ENCODE assay signal across 25 cellular contexts in the genomic region with DNA sequence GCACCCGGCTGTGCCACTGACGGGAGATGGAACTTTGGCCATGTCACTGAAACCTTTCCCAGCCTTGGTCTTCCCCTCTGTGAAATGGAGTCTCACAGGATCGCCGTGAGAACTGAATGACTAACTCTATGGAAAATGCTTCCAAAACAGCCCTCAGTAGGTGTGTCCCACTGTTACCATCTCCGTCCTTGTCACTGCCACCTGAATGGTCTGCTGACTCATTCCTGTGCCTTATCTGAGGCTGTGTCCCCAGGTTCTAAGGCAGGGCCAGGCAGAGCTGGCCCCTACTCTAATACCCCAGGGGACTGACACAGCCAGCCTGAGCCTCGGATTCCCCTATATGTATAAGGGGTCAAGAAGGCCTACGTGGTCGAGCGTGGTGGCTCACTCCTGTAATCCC. TPM values are rescaled to one million over a fixed set of nuclear protein-coding genes. Genes with fewer than 3 reads are reported as not detected.
DNase-seq lines count a peak whose midpoint lies in the region; ATAC-seq lines count a peak whose summit lies in the region.
"Had no signal": no experiment of that assay in that cellular context is flagged by ENCODE, and none has a peak within 500 bp of the region (broad histone marks: within the 10 kb centered on the region; RNA-seq: fewer than 3 reads in every experiment).

No MANE protein-coding gene starts in this region.

- in situ Hi-C loops in G401 (cut with HindIII; ENCODE audit: low sequenced_read_pairs), result no loop called here

- H3K4me3 Mint-ChIP-seq in activated T-cell treated with anti-CD3 and anti-CD28 coated beads, Interleukin-2, amount 50 U/mL, for 72 hours, result no peak overlapping the region
- no peak overlapping the region for H3K4me3 Mint-ChIP-seq in stimulated activated naive CD8-positive, alpha-beta T cell treated with anti-CD3 and anti-CD28 coated beads, Interleukin-15, amount 100 ng/mL, for 72 hours
- no peak overlapping the region for H3K4me3 Mint-ChIP-seq in effector memory CD8-positive, alpha-beta T cell
- H3K4me3 Mint-ChIP-seq in stimulated activated memory B cell treated with anti-CD40 and anti-IgM and Interleukin-4, amounts not matched to agents 10 μg/mL and 1 μg/mL and 100 μg/mL, for 72 hours, result no peak overlapping the region
- H3K4me3 Mint-ChIP-seq: activated naive CD8-positive, alpha-beta T cell; CD8-positive, alpha-beta T cell; HFFc6 had no signal

- H3K4me1 Mint-ChIP-seq in activated T-cell treated with anti-CD3 and anti-CD28 coated beads, Interleukin-2, amount 50 U/mL, for 72 hours (ENCODE audit: low read depth), result peaks cover 38% of the 10 kb centered on the region
- H3K4me1 Mint-ChIP-seq in stimulated activated naive CD8-positive, alpha-beta T cell treated with anti-CD3 and anti-CD28 coated beads, Interleukin-15, amount 100 ng/mL, for 72 hours, result peaks cover 59% of the 10 kb centered on the region
- peaks cover 31 to 43% of the 10 kb centered on the region in 2 donors for H3K4me1 Mint-ChIP-seq in effector memory CD8-positive, alpha-beta T cell (ENCODE audit: low read depth in 2 of 2)
- peaks cover 61% of the 10 kb centered on the region for H3K4me1 Mint-ChIP-seq in stimulated activated memory B cell treated with anti-CD40 and anti-IgM and Interleukin-4, amounts not matched to agents 10 μg/mL and 1 μg/mL and 100 μg/mL, for 72 hours

- no peaks in the 10 kb centered on the region for H3K27me3 Mint-ChIP-seq in activated T-cell treated with anti-CD3 and anti-CD28 coated beads, Interleukin-2, amount 50 U/mL, for 72 hours (ENCODE audit: low read depth)
- no peaks in the 10 kb centered on the region for H3K27me3 Mint-ChIP-seq in stimulated activated naive CD8-positive, alpha-beta T cell treated with anti-CD3 and anti-CD28 coated beads, Interleukin-15, amount 100 ng/mL, for 72 hours
- no peaks in the 10 kb centered on the region for H3K27me3 Mint-ChIP-seq in effector memory CD8-positive, alpha-beta T cell
- no peaks in the 10 kb centered on the region for H3K27me3 Mint-ChIP-seq in stimulated activated memory B cell treated with anti-CD40 and anti-IgM and Interleukin-4, amounts not matched to agents 10 μg/mL and 1 μg/mL and 100 μg/mL, for 72 hours
- H3K27me3 Mint-ChIP-seq: activated naive CD8-positive, alpha-beta T cell; naive thymus-derived CD8-positive, alpha-beta T cell had no signal

- H3K27ac Mint-ChIP-seq in activated T-cell treated with anti-CD3 and anti-CD28 coated beads, Interleukin-2, amount 50 U/mL, for 72 hours, result peak overlapping the region; percentile 61
- peak overlapping the region; percentile 71 to 72 for H3K27ac Mint-ChIP-seq in stimulated activated naive CD8-positive, alpha-beta T cell treated with anti-CD3 and anti-CD28 coated beads, Interleukin-15, amount 100 ng/mL, for 72 hours
- H3K27ac Mint-ChIP-seq in effector memory CD8-positive, alpha-beta T cell, result peak overlapping the region; percentile 33 to 41
- H3K27ac Mint-ChIP-seq in stimulated activated memory B cell treated with anti-CD40 and anti-IgM and Interleukin-4, amounts not matched to agents 10 μg/mL and 1 μg/mL and 100 μg/mL, for 72 hours, result peak overlapping the region; percentile 70
- H3K27ac Mint-ChIP-seq: activated naive CD8-positive, alpha-beta T cell; CD8-positive, alpha-beta T cell; HFFc6 had no signal

- no peak for DNase-seq in activated T-cell treated with anti-CD3 and anti-CD28 coated beads, Interleukin-2, amount 50 U/mL, for 72 hours
- no peak for DNase-seq in activated T-cell treated with anti-CD3 and anti-CD28 coated beads, Interleukin-2, amount 50 U/mL, for 48 hours
- DNase-seq in stimulated activated naive CD8-positive, alpha-beta T cell treated with anti-CD3 and anti-CD28 coated beads, Interleukin-15, amount 100 ng/mL, for 72 hours, result no peak
- no peak for DNase-seq in stimulated activated naive CD8-positive, alpha-beta T cell treated with anti-CD3 and anti-CD28 coated beads, Interleukin-15, Interleukin-2, amounts not matched to agents 100 U/mL and 50 U/mL, for 24 hours
- DNase-seq in effector memory CD8-positive, alpha-beta T cell, result no peak
- no peak for DNase-seq in G401 (ENCODE audit: low spot score)
- DNase-seq: activated CD4-positive, alpha-beta T cell treated with anti-CD3 and anti-CD28 coated beads for 4 hours; aorta; CD8-positive, alpha-beta T cell; glutamatergic neuron; HFFc6; IMR-90; islet precursor cell; MV-4-11; naive thymus-derived CD8-positive, alpha-beta T cell; NCI-H1436; SJCRH30; stimulated activated CD4-positive, alpha-beta T cell treated with anti-CD3 and anti-CD28 coated beads, Interleukin-2, amount 100 ng/mL, for 24 hours; stimulated activated CD8-positive, alpha-beta memory T cell treated with anti-CD3 and anti-CD28 coated beads, Interleukin-4, amount 100 ng/mL, for 48 hours; SW 1271; tibial artery; WERI-Rb-1 had no signal

- H3K36me3 Mint-ChIP-seq in activated T-cell treated with anti-CD3 and anti-CD28 coated beads, Interleukin-2, amount 50 U/mL, for 72 hours (ENCODE audit: insufficient read depth in 2 of 2), result peaks cover 17 to 18% of the 10 kb centered on the region in 2 donors
- peaks cover 68% of the 10 kb centered on the region for H3K36me3 Mint-ChIP-seq in effector memory CD8-positive, alpha-beta T cell (ENCODE audit: insufficient read depth)
- peaks cover 43% of the 10 kb centered on the region for H3K36me3 Mint-ChIP-seq in stimulated activated memory B cell treated with anti-CD40 and anti-IgM and Interleukin-4, amounts not matched to agents 10 μg/mL and 1 μg/mL and 100 μg/mL, for 72 hours

- no peak for ATAC-seq in activated T-cell treated with anti-CD3 and anti-CD28 coated beads, Interleukin-2, amount 50 U/mL, for 72 hours (replicated peaks in 1 of 2)
- ATAC-seq in stimulated activated naive CD8-positive, alpha-beta T cell treated with anti-CD3 and anti-CD28 coated beads, Interleukin-15, amount 100 ng/mL, for 72 hours, result no peak
- ATAC-seq in stimulated activated naive CD8-positive, alpha-beta T cell treated with anti-CD3 and anti-CD28 coated beads, Interleukin-15, Interleukin-2, amounts not matched to agents 100 U/mL and 50 U/mL, for 24 hours, result no peak
- ATAC-seq in effector memory CD8-positive, alpha-beta T cell (replicated peaks), result no peak
- ATAC-seq in stimulated activated memory B cell treated with anti-CD40 and anti-IgM and Interleukin-4, amounts not matched to agents 10 μg/mL and 1 μg/mL and 100 μg/mL, for 72 hours, result no peak
- ATAC-seq in HG02571 (IDR thresholded peaks at IDR 0.05; ENCODE audit: unreplicated experiment), result no peak
- ATAC-seq: CD8-positive, alpha-beta T cell; naive thymus-derived CD8-positive, alpha-beta T cell had no signal

- no peaks in the 10 kb centered on the region for H3K9me3 Mint-ChIP-seq in activated T-cell treated with anti-CD3 and anti-CD28 coated beads, Interleukin-2, amount 50 U/mL, for 72 hours
- no peaks in the 10 kb centered on the region for H3K9me3 Mint-ChIP-seq in stimulated activated naive CD8-positive, alpha-beta T cell treated with anti-CD3 and anti-CD28 coated beads, Interleukin-15, amount 100 ng/mL, for 72 hours
- H3K9me3 Mint-ChIP-seq in effector memory CD8-positive, alpha-beta T cell, result no peaks in the 10 kb centered on the region
- H3K9me3 Mint-ChIP-seq in stimulated activated memory B cell treated with anti-CD40 and anti-IgM and Interleukin-4, amounts not matched to agents 10 μg/mL and 1 μg/mL and 100 μg/mL, for 72 hours, result no peaks in the 10 kb centered on the region
- H3K9me3 Mint-ChIP-seq: CD8-positive, alpha-beta T cell; HFFc6; naive thymus-derived CD8-positive, alpha-beta T cell had no signal

RNA-seq across cellular contexts. Expression of gene CDC37, which starts 4.5 kb away (rescaled TPM):
- total RNA-seq in activated T-cell treated with anti-CD3 and anti-CD28 coated beads, Interleukin-2, amount 50 U/mL, for 72 hours, result 100 to 1,000 TPM; 128 to 137 TPM
- total RNA-seq in G401 (2014; rRNA removed; shearing (Covaris generic)), result 298 and 319 TPM in 2 replicates

RNA-seq across cellular contexts. Expression of gene TYK2, which starts 18.4 kb away (rescaled TPM):
- total RNA-seq in activated T-cell treated with anti-CD3 and anti-CD28 coated beads, Interleukin-2, amount 50 U/mL, for 72 hours, result 100 to 1,000 TPM; 174 to 222 TPM
- 82.0 and 134 TPM in 2 replicates for total RNA-seq in G401 (2014; rRNA removed; shearing (Covaris generic))

RNA-seq across cellular contexts. Expression of gene PDE4A, which starts 21.5 kb away (rescaled TPM):
- total RNA-seq in activated T-cell treated with anti-CD3 and anti-CD28 coated beads, Interleukin-2, amount 50 U/mL, for 72 hours, result 10 to 100 TPM; 21.8 to 36.8 TPM
- total RNA-seq in G401 (2014; rRNA removed; shearing (Covaris generic)), result 7.6 and 10.7 TPM in 2 replicates

RNA-seq across cellular contexts. Expression of gene ICAM3, which starts 59.4 kb away (rescaled TPM):
- 100 to 1,000 TPM; 163 to 183 TPM for total RNA-seq in activated T-cell treated with anti-CD3 and anti-CD28 coated beads, Interleukin-2, amount 50 U/mL, for 72 hours
- total RNA-seq in G401 (2014; rRNA removed; shearing (Covaris generic)), result 21.8 and 23.8 TPM in 2 replicates
